Comparison of ENCODE assay signal across 31 cellular contexts in genomic region chr5:83512051-83512745, GRCh38. TPM values are rescaled to one million over a fixed set of nuclear protein-coding genes. Genes with fewer than 3 reads are reported as not detected.
DNase-seq lines count a peak whose midpoint lies in the region; ATAC-seq and TF ChIP-seq lines count a peak whose summit lies in the region.
"Had no signal": no experiment of that assay in that cellular context is flagged by ENCODE, and none has a peak within 500 bp of the region (broad histone marks: within the 10 kb centered on the region; RNA-seq: fewer than 3 reads in every experiment).

No MANE protein-coding gene starts in this region.

- H3K23ac ChIP-seq in mesendoderm (ENCODE audit: low read length) = no peak overlapping the region

- H2BK15ac ChIP-seq in mesendoderm (replicated peaks; ENCODE audit: low read depth) = no peak overlapping the region

- H4K8ac ChIP-seq in mesendoderm (ENCODE audit: low read depth, low read length) = peak overlapping the region; percentile 28

- H3K4me1 Mint-ChIP-seq in osteocyte (ENCODE audit: unreplicated experiment) = peaks cover 64% of the 10 kb centered on the region
- H3K4me1 Mint-ChIP-seq: activated B cell treated with CpG ODN at 0.5 μM for 24 hours, IgD-negative memory B cell had no signal

- no peak overlapping the region for H3K4me3 ChIP-seq in AG10803 (ENCODE audit: low read length)
- no peak overlapping the region for H3K4me3 ChIP-seq in epithelial cell of proximal tubule (ENCODE audit: low read depth, low read length)
- H3K4me3 ChIP-seq in mesendoderm (ENCODE audit: low read length) = no peak overlapping the region
- H3K4me3 ChIP-seq: ascending aorta, gastroesophageal sphincter, spleen, testis, vagina had no signal

- no peak overlapping the region for H3K18ac ChIP-seq in mesendoderm (ENCODE audit: low read length)

- H3K4ac ChIP-seq in mesendoderm (ENCODE audit: low read depth, low read length) = no peak overlapping the region

- no peak overlapping the region for H3K4me3 Mint-ChIP-seq in osteocyte (ENCODE audit: unreplicated experiment)
- H3K4me3 Mint-ChIP-seq: activated B cell treated with CpG ODN at 0.5 μM for 24 hours, IgD-negative memory B cell had no signal

- H4K5ac ChIP-seq in mesendoderm (ENCODE audit: low read length) = no peak overlapping the region

- no peaks in the 10 kb centered on the region for H3K27me3 ChIP-seq in mesendoderm (ENCODE audit: insufficient read depth, low read length, poor library complexity)
- H3K27me3 ChIP-seq: ascending aorta, gastroesophageal sphincter, spleen, testis, vagina had no signal

- H3K27ac Mint-ChIP-seq in osteocyte (ENCODE audit: unreplicated experiment) = no peak overlapping the region
- H3K27ac Mint-ChIP-seq: activated B cell treated with CpG ODN at 0.5 μM for 24 hours; activated naive CD4-positive, alpha-beta T cell treated with anti-CD3 and anti-CD28 coated beads, Interleukin-2, amount 50 U/mL, for 72 hours; activated T-helper 2 cell treated with anti-CD3 and anti-CD28 coated beads, Interferon-gamma antibody, Interleukin-2, Interleukin-4, amounts not matched to agents 10 μg/mL and 5 μg/mL and 100 μg/mL, durations not matched to agents 14 hours and 24 hours and 36 hours; IgD-negative memory B cell had no signal

- no peak overlapping the region for H2AK5ac ChIP-seq in mesendoderm (ENCODE audit: low read length)

- H3K9me3 Mint-ChIP-seq in osteocyte (ENCODE audit: unreplicated experiment) = no peaks in the 10 kb centered on the region
- H3K9me3 Mint-ChIP-seq: activated B cell treated with CpG ODN at 0.5 μM for 24 hours; activated naive CD4-positive, alpha-beta T cell treated with anti-CD3 and anti-CD28 coated beads, Interleukin-2, amount 50 U/mL, for 72 hours; activated T-helper 2 cell treated with anti-CD3 and anti-CD28 coated beads, Interferon-gamma antibody, Interleukin-2, Interleukin-4, amounts not matched to agents 10 μg/mL and 5 μg/mL and 100 μg/mL, durations not matched to agents 14 hours and 24 hours and 36 hours; IgD-negative memory B cell had no signal

- ATAC-seq in HG03565 (IDR thresholded peaks at IDR 0.05; ENCODE audit: unreplicated experiment) (no peak), HG03354 (IDR thresholded peaks at IDR 0.05; ENCODE audit: poor library complexity, severe bottlenecking, unreplicated experiment) (no peak), GM18909 (IDR thresholded peaks at IDR 0.05; ENCODE audit: poor library complexity, unreplicated experiment) (no peak)
- ATAC-seq: activated naive CD4-positive, alpha-beta T cell treated with anti-CD3 and anti-CD28 coated beads, Interleukin-2, amount 50 U/mL, for 72 hours; gastroesophageal sphincter; HCT116; Right ventricle myocardium inferior had no signal

- no peaks in the 10 kb centered on the region for H3K79me1 ChIP-seq in mesendoderm (ENCODE audit: low read length)

- no peak overlapping the region for H2BK120ac ChIP-seq in mesendoderm (ENCODE audit: low read depth, low read length)

- WGBS in mesendoderm (ENCODE audit: extremely low coverage, insufficient coverage, low lambda C conversion rate) = no CpG with 5 or more reads among the region's 13 CpGs

- TF ChIP-seq CTCF in AG10803 (conservative IDR thresholded peaks at IDR 0.05; ENCODE audit: low read length) (no peak), epithelial cell of proximal tubule (conservative IDR thresholded peaks at IDR 0.05; ENCODE audit: low read depth, low read length) (no peak), osteocyte (IDR thresholded peaks at IDR 0.05) (no peak)

- H3K36me3 ChIP-seq in mesendoderm (ENCODE audit: control insufficient read depth, insufficient read depth, low read length) = no peaks in the 10 kb centered on the region
- H3K36me3 ChIP-seq: gastroesophageal sphincter, spleen, vagina had no signal

- H3K56ac ChIP-seq in mesendoderm (ENCODE audit: low read length) = no peak overlapping the region

- DNase-seq in AG10803 (ENCODE audit: low read depth) = peak; percentile 47
- DNase-seq in M059J (ENCODE audit: low read depth) = peak; percentile 60
- peak; percentile 86 for DNase-seq in epithelial cell of proximal tubule (ENCODE audit: low read depth)
- no peak for DNase-seq in mesendoderm
- no peak for DNase-seq in osteocyte (ENCODE audit: extremely low spot score, unreplicated experiment)
- DNase-seq: activated B cell treated with CpG ODN at 0.5 μM for 24 hours; activated CD4-positive, alpha-beta T cell treated with anti-CD3 and anti-CD28 coated beads, Interleukin-2, amount 50 U/mL, for 48 hours; activated CD8-positive, alpha-beta memory T cell treated with anti-CD3 and anti-CD28 coated beads, Interleukin-2, amount 50 U/mL, for 48 hours; effector CD8-positive, alpha-beta T cell; erythroblast; kidney; NCI-H2081; occipital lobe; OCI-M1; retina; spleen; stimulated activated CD4-positive, alpha-beta T cell treated with anti-CD3 and anti-CD28 coated beads, Interleukin-4, amount 100 ng/mL, for 24 hours; stimulated activated naive CD4-positive, alpha-beta T cell; testis had no signal

- H3K79me2 ChIP-seq in mesendoderm (ENCODE audit: control insufficient read depth, insufficient read depth, low read length) = no peaks in the 10 kb centered on the region

- H3K27me3 Mint-ChIP-seq in osteocyte (ENCODE audit: unreplicated experiment) = no peaks in the 10 kb centered on the region
- H3K27me3 Mint-ChIP-seq: activated B cell treated with CpG ODN at 0.5 μM for 24 hours had no signal

- no peaks in the 10 kb centered on the region for H3K36me3 Mint-ChIP-seq in osteocyte (ENCODE audit: unreplicated experiment)
- H3K36me3 Mint-ChIP-seq: activated naive CD4-positive, alpha-beta T cell treated with anti-CD3 and anti-CD28 coated beads, Interleukin-2, amount 50 U/mL, for 72 hours; IgD-negative memory B cell had no signal

- no peak overlapping the region for H3K9ac ChIP-seq in mesendoderm (ENCODE audit: low read length)

- no peaks in the 10 kb centered on the region for H3K4me1 ChIP-seq in mesendoderm (ENCODE audit: control insufficient read depth, low read depth, low read length)
- H3K4me1 ChIP-seq: spleen had no signal

- no peak overlapping the region for H2BK5ac ChIP-seq in mesendoderm (ENCODE audit: low read length)

- no peak overlapping the region for H3K4me2 ChIP-seq in mesendoderm (ENCODE audit: low read length)

- H3K27ac ChIP-seq in mesendoderm (ENCODE audit: low read depth, low read length) = no peak overlapping the region
- H3K27ac ChIP-seq: ascending aorta, C4-2B, gastroesophageal sphincter, spleen, vagina had no signal

RNA-seq across cellular contexts. Expression of gene VCAN, which starts 40.7 kb away (rescaled TPM):
- 42.5 and 84.4 TPM in 2 replicates for total RNA-seq in M059J (2014; rRNA removed; shearing (Covaris generic))
- total RNA-seq in epithelial cell of proximal tubule = 185 and 323 TPM in 2 replicates
- polyA plus RNA-seq in mesendoderm (2013, experiment 1 of 2) = 115 TPM
- 116 TPM for polyA plus RNA-seq in mesendoderm (2013, experiment 2 of 2)
- total RNA-seq in osteocyte = 67.0 and 67.5 TPM in 2 replicates
- total RNA-seq: activated T-helper 2 cell treated with anti-CD3 and anti-CD28 coated beads, Interferon-gamma antibody, Interleukin-2, Interleukin-4, amounts not matched to agents 10 μg/mL and 5 μg/mL and 100 μg/mL, durations not matched to agents 14 hours and 24 hours and 36 hours had no signal

Comparison
In these comparisons a context has a peak if more than half of its experiments do, and no peak if none do; other contexts are left out.
1. DNase-seq: peak in AG10803 (single experiment), M059J (single experiment) and epithelial cell of proximal tubule (single experiment); none in mesendoderm (single experiment) and osteocyte (single experiment).